Comparison of ENCODE assay signal across 8 cellular contexts in the genomic region with DNA sequence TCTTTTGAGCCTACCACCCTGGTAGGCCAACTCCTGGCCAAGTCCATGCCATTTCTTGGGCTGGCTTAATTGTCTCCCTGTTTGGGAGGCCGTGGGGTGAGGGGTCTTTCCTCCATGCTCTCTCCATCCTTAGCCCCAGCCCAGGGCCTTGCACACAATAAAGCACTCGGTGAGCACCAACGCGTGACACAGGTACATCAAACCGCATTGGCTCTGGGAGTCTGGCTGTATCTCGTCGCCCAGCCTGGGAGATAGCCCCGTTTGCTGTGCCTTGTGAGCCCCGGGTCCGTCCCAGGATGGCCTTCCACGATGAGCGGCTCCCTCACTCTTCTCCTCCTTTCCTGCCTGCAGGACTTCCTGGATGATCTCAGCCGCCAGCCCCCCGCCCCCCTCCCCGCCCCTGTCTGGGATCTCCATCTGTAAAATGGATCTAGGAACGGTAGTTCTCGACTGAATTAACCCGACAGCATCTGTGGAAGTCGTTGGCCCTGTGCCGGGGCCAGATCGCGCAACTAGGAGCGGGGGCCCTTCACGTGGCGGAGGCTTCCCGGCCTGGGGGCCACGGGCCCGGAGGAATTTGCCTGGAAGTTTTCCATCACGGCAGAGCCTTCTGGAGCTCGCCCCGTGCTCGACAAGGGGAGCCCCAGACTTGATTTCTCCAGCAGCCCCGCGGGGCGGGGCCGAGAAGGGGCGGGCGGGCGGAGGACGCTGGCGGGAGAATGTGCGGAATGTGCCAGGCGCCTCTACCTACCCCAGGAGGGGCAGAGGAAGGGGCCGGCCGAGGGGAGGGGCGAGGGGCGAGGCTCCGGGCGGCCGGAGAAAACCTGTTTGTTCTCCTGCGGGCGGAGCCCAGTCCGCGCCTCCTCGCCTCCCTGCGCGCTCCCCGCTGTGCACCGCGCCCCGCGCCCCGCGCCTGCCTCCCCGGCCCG. TPM values are rescaled to one million over a fixed set of nuclear protein-coding genes. Genes with fewer than 3 reads are reported as not detected.
A peak's percentile ranks its signal among the peaks of the same experiment; 100 is the strongest.
DNase-seq lines count a peak whose midpoint lies in the region; ATAC-seq and TF ChIP-seq lines count a peak whose summit lies in the region.

ZNF185 (plus strand) TSS at position 852 of the 929 bp plus-strand sequence. CDS start 16,423 bp downstream, outside the sequence.

- intact Hi-C loops in CD8-positive, alpha-beta T cell (cut with DNase I, micrococcal nuclease) = no loop called here

- CTCF ChIA-PET in CD8-positive, alpha-beta T cell (lab: Charles Lee) = no interaction called here

- no peaks in the 10 kb centered on the region for H3K36me3 ChIP-seq in CD8-positive, alpha-beta T cell (ENCODE audit: insufficient read depth, low read length)

- peaks cover 28% of the 10 kb centered on the region for H3K4me1 Mint-ChIP-seq in mesothelial cell of epicardium
- H3K4me1 Mint-ChIP-seq in CD8-positive, alpha-beta T cell (ENCODE audit: low read depth) = peaks cover 2% of the 10 kb centered on the region

- in situ Hi-C loops in GM13977 (cut with MboI; ENCODE audit: low pct_unique_long_range_greater_than_20kb, low sequenced_read_pairs, unreplicated experiment) = no loop called here

- H3K36me3 Mint-ChIP-seq in mesothelial cell of epicardium = no peaks in the 10 kb centered on the region
- no peaks in the 10 kb centered on the region for H3K36me3 Mint-ChIP-seq in CD8-positive, alpha-beta T cell

- POLR2A ChIA-PET in CD8-positive, alpha-beta T cell (lab: Charles Lee) = no interaction called here

- H3K9me3 ChIP-seq in CD8-positive, alpha-beta T cell (ENCODE audit: low read length) = no peaks in the 10 kb centered on the region

- peak within 1 kb of the TSS; percentile 54 for H3K4me3 Mint-ChIP-seq in mesothelial cell of epicardium
- no peak within 1 kb of the TSS for H3K4me3 Mint-ChIP-seq in CD8-positive, alpha-beta T cell

- H3K9me3 Mint-ChIP-seq in mesothelial cell of epicardium = peaks cover 16% of the 10 kb centered on the region
- H3K9me3 Mint-ChIP-seq in CD8-positive, alpha-beta T cell = no peaks in the 10 kb centered on the region

- H3K27me3 Mint-ChIP-seq in mesothelial cell of epicardium (ENCODE audit: low read depth) = no peaks in the 10 kb centered on the region
- peaks cover 18% of the 10 kb centered on the region for H3K27me3 Mint-ChIP-seq in CD8-positive, alpha-beta T cell (ENCODE audit: low read depth)

- peak within 1 kb of the TSS; percentile 77 for H3K27ac Mint-ChIP-seq in mesothelial cell of epicardium
- no peak within 1 kb of the TSS for H3K27ac Mint-ChIP-seq in CD8-positive, alpha-beta T cell

- no peak for ATAC-seq in CD8-positive, alpha-beta T cell

- H3K4me3 ChIP-seq in AG10803 (ENCODE audit: low read length) = peak within 1 kb of the TSS; percentile 44
- H3K4me3 ChIP-seq in choroid plexus epithelial cell (ENCODE audit: low read depth, low read length) = peak within 1 kb of the TSS; percentile 48
- H3K4me3 ChIP-seq in CD8-positive, alpha-beta T cell (ENCODE audit: low read depth, low read length) = no peak within 1 kb of the TSS

- no peaks in the 10 kb centered on the region for H3K27me3 ChIP-seq in CD8-positive, alpha-beta T cell (ENCODE audit: insufficient read depth, low read length)

- no peak within 1 kb of the TSS for H3K27ac ChIP-seq in CD8-positive, alpha-beta T cell (ENCODE audit: low read depth, low read length)

- no peaks in the 10 kb centered on the region for H3K4me1 ChIP-seq in CD8-positive, alpha-beta T cell (ENCODE audit: insufficient read depth, low read length)

- TF ChIP-seq CTCF in AG10803 (conservative IDR thresholded peaks at IDR 0.05; ENCODE audit: low read length) = no peak
- no peak for TF ChIP-seq CTCF in choroid plexus epithelial cell (conservative IDR thresholded peaks at IDR 0.05; ENCODE audit: low read depth, low read length)
- no peak for TF ChIP-seq CTCF in mesothelial cell of epicardium (IDR thresholded peaks at IDR 0.05; ENCODE audit: unreplicated experiment)
- no peak for TF ChIP-seq CTCF in GM13977 (IDR thresholded peaks at IDR 0.05; ENCODE audit: extremely low read depth, insufficient read depth, missing control alignments)
- no peak for TF ChIP-seq CTCF in CD8-positive, alpha-beta T cell (IDR thresholded peaks at IDR 0.05)

- DNase-seq in AG10803 (ENCODE audit: low read depth) (no peak), HT1080 (ENCODE audit: low read depth) (peak; percentile 77), choroid plexus epithelial cell (ENCODE audit: low read depth) (peak; percentile 50), mesothelial cell of epicardium (ENCODE audit: low spot score in 2 of 2, unreplicated experiment in 2 of 2) (peak; percentile 69 to 78), GM13977 (ENCODE audit: low spot score) (no peak), amygdala (lab: John Stamatoyannopoulos, UW) (no peak)
- DNase-seq in CD8-positive, alpha-beta T cell = no peak
- no peak for DNase-seq in activated CD4-positive, alpha-beta T cell treated with anti-CD3 and anti-CD28 coated beads for 48 hours

RNA-seq across cellular contexts. Expression of gene ZNF185, which starts in this region (rescaled TPM):
- total RNA-seq in HT1080 (2014; rRNA removed; shearing (Covaris generic)) = 12.2 and 16.2 TPM in 2 replicates
- polyA plus RNA-seq in HT1080 (2015; cell fraction: cytosol; rRNA removed) = 11.5 and 16.0 TPM in 2 replicates
- 135 and 153 TPM in 2 replicates for polyA plus RNA-seq in HT1080 (2015; cell fraction: nucleus; rRNA removed)
- 31.8 to 35.3 TPM (median 32.8 TPM) in 3 replicates for total RNA-seq in mesothelial cell of epicardium
- total RNA-seq in CD8-positive, alpha-beta T cell = 1 to 10 TPM in 1 of 2 experiments, under 1 TPM in 1; 0.95 to 1.4 TPM

Comparison
In these comparisons a context has a peak if more than half of its experiments do, and no peak if none do; other contexts are left out.
1. DNase-seq: peak in HT1080 (single experiment), choroid plexus epithelial cell (single experiment) and mesothelial cell of epicardium (2 of 2); none in AG10803 (single experiment), GM13977 (single experiment), CD8-positive, alpha-beta T cell (0 of 7), amygdala (0 of 56) and activated CD4-positive, alpha-beta T cell treated with anti-CD3 and anti-CD28 coated beads for 48 hours (single experiment).